ENCODE assay signal across 16 cellular contexts in the genomic region with DNA sequence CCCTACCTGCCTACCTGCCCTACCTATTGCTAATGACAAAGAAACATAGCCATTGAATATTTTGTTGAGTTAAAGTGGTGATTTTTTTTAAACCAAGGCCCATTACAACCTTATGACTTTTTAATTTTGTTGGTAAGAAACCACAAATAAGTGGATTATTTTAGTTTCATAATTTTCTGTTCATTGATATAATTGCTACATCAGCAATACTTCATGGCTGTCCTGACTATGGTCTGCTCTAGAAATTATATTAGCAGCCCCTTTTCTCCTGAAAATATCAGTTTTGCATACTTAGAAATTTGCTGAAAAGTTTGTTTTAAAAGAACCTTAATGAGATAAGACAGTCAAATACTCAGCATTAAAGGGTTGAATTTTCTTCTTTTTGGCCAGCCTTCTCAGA.
DNase-seq lines count a peak whose midpoint lies in the region; ATAC-seq lines count a peak whose summit lies in the region.
"Had no signal": no experiment of that assay in that cellular context is flagged by ENCODE, and none has a peak within 500 bp of the region (broad histone marks: within the 10 kb centered on the region; RNA-seq: fewer than 3 reads in every experiment).

No MANE protein-coding gene starts in this region.

- H4K91ac ChIP-seq in neuronal stem cell (ENCODE audit: low read depth, low read length, poor library complexity): no peak overlapping the region

- no peak overlapping the region for H3K18ac ChIP-seq in neuronal stem cell (ENCODE audit: low read length)

- H3K4me2 ChIP-seq in neuronal stem cell (ENCODE audit: insufficient read depth, low read length, poor library complexity, severe bottlenecking): no peak overlapping the region

- peak overlapping the region; percentile 11 for H3K4me3 Mint-ChIP-seq in activated naive CD4-positive, alpha-beta T cell treated with anti-CD3 and anti-CD28 coated beads for 36 hours
- no peak overlapping the region for H3K4me3 Mint-ChIP-seq in activated naive CD8-positive, alpha-beta T cell treated with anti-CD3 and anti-CD28 coated beads for 36 hours

- H3K4me1 Mint-ChIP-seq in activated naive CD4-positive, alpha-beta T cell treated with anti-CD3 and anti-CD28 coated beads for 36 hours (ENCODE audit: low read depth): peaks cover 49% of the 10 kb centered on the region
- peaks cover 41% of the 10 kb centered on the region for H3K4me1 Mint-ChIP-seq in activated naive CD8-positive, alpha-beta T cell treated with anti-CD3 and anti-CD28 coated beads for 36 hours

- H3K9me3 Mint-ChIP-seq in activated naive CD4-positive, alpha-beta T cell treated with anti-CD3 and anti-CD28 coated beads for 36 hours: peaks cover 7% of the 10 kb centered on the region
- peaks cover 15% of the 10 kb centered on the region for H3K9me3 Mint-ChIP-seq in activated naive CD8-positive, alpha-beta T cell treated with anti-CD3 and anti-CD28 coated beads for 36 hours

- H2BK120ac ChIP-seq in neuronal stem cell (ENCODE audit: low read depth, low read length): no peak overlapping the region

- peaks cover 2 to 5% of the 10 kb centered on the region in 2 donors for H3K4me1 ChIP-seq in neuronal stem cell (ENCODE audit: control insufficient read depth in 2 of 2, insufficient read depth in 1 of 2, low read depth in 1 of 2, low read length in 2 of 2)

- H3K27me3 Mint-ChIP-seq in activated naive CD4-positive, alpha-beta T cell treated with anti-CD3 and anti-CD28 coated beads for 36 hours (ENCODE audit: low read depth): no peaks in the 10 kb centered on the region
- no peaks in the 10 kb centered on the region for H3K27me3 Mint-ChIP-seq in activated naive CD8-positive, alpha-beta T cell treated with anti-CD3 and anti-CD28 coated beads for 36 hours

- peak overlapping the region; percentile 77 for H3K27ac Mint-ChIP-seq in activated naive CD4-positive, alpha-beta T cell treated with anti-CD3 and anti-CD28 coated beads for 36 hours
- H3K27ac Mint-ChIP-seq in activated naive CD8-positive, alpha-beta T cell treated with anti-CD3 and anti-CD28 coated beads for 36 hours: peak overlapping the region; percentile 61

- H3K27ac ChIP-seq in neuronal stem cell (replicated peaks; ENCODE audit: low read length): no peak overlapping the region
- H3K27ac ChIP-seq: ovary had no signal

- H2BK5ac ChIP-seq in neuronal stem cell (ENCODE audit: low read length): no peak overlapping the region

- H3K79me1 ChIP-seq in neuronal stem cell (ENCODE audit: low read depth, low read length): peaks cover 2% of the 10 kb centered on the region

- H3K36me3 ChIP-seq in neuronal stem cell (replicated peaks in 1 of 2; ENCODE audit: control insufficient read depth in 2 of 2, insufficient read depth in 2 of 2, low read length in 2 of 2): peaks cover 25 to 31% of the 10 kb centered on the region in 2 donors
- H3K36me3 ChIP-seq: ovary had no signal

- no peak overlapping the region for H2AK5ac ChIP-seq in neuronal stem cell (ENCODE audit: low read depth, low read length)

- H3K4me3 ChIP-seq in neuronal stem cell (ENCODE audit: low read length in 2 of 2): no peak overlapping the region
- H3K4me3 ChIP-seq: mucosa of descending colon, ovary had no signal

- peaks cover 68% of the 10 kb centered on the region for H3K36me3 Mint-ChIP-seq in activated naive CD4-positive, alpha-beta T cell treated with anti-CD3 and anti-CD28 coated beads for 36 hours (ENCODE audit: low read depth)
- H3K36me3 Mint-ChIP-seq in activated naive CD8-positive, alpha-beta T cell treated with anti-CD3 and anti-CD28 coated beads for 36 hours: peaks cover 73% of the 10 kb centered on the region

- H2BK15ac ChIP-seq in neuronal stem cell (ENCODE audit: low read length): no peak overlapping the region

- CTCF ChIA-PET in activated naive CD4-positive, alpha-beta T cell treated with anti-CD3 and anti-CD28 coated beads for 36 hours (lab: Charles Lee): interaction anchor here (1.0 kb wide), 1 partner anchor 45 kb away, joined by 3 read pairs; no protein-coding TSS in a partner anchor

- H3K9me3 ChIP-seq in neuronal stem cell (replicated peaks in 1 of 2; ENCODE audit: control insufficient read depth in 2 of 2, insufficient read depth in 1 of 2, low read depth in 1 of 2, low read length in 2 of 2): peaks cover 10 to 15% of the 10 kb centered on the region in 2 donors
- H3K9me3 ChIP-seq: mucosa of descending colon, ovary had no signal

- H3K27me3 ChIP-seq in neuronal stem cell (ENCODE audit: control insufficient read depth in 3 of 3, insufficient read depth in 3 of 3, low read depth in 1 of 3, low read length in 3 of 3): no peaks in the 10 kb centered on the region
- H3K27me3 ChIP-seq: ovary had no signal

- peak overlapping the region; percentile 56 for H2AFZ ChIP-seq in neuronal stem cell (ENCODE audit: low read length)

- H3K14ac ChIP-seq in neuronal stem cell (ENCODE audit: low read length): no peak overlapping the region

- H4K8ac ChIP-seq in neuronal stem cell (ENCODE audit: low read depth, low read length): no peak overlapping the region

- H2BK12ac ChIP-seq in neuronal stem cell (ENCODE audit: low read length): no peak overlapping the region

- no peak overlapping the region for H3K4ac ChIP-seq in neuronal stem cell (ENCODE audit: low read length)

- no peak overlapping the region for H3K23ac ChIP-seq in neuronal stem cell (ENCODE audit: low read depth, low read length, poor library complexity)

- ATAC-seq in HG02588 (IDR thresholded peaks at IDR 0.05; ENCODE audit: unreplicated experiment) (peak; percentile 3), left colon (no peak)
- ATAC-seq: sciatic nerve had no signal

- DNase-seq in activated naive CD4-positive, alpha-beta T cell treated with anti-CD3 and anti-CD28 coated beads for 36 hours: no peak
- DNase-seq in activated naive CD4-positive, alpha-beta T cell (lab: John Stamatoyannopoulos, UW): no peak
- no peak for DNase-seq in activated naive CD8-positive, alpha-beta T cell treated with anti-CD3 and anti-CD28 coated beads for 36 hours
- DNase-seq in neuronal stem cell (ENCODE audit: low spot score): no peak
- DNase-seq in NCI-H446 treated with DMSO at 0.1 percent for 48 hours (lab: John Stamatoyannopoulos, UW): no peak
- DNase-seq in LoVo (ENCODE audit: low spot score): no peak
- no peak for DNase-seq in left colon
- DNase-seq: cortex of kidney, foreskin melanocyte, NCI-H2029, NCI-H446, ovary, SHP77 treated with DMSO at 0.1 percent for 48 hours had no signal

- intact Hi-C loops in activated naive CD4-positive, alpha-beta T cell treated with anti-CD3 and anti-CD28 coated beads for 36 hours (cut with micrococcal nuclease): loop anchor here (1.0 to 2.0 kb wide), 5 partner anchors 20 to 406 kb away; no protein-coding TSS in a partner anchor
- intact Hi-C loops in left colon (cut with DNase I, micrococcal nuclease): no loop called here

- H3K9ac ChIP-seq in neuronal stem cell (ENCODE audit: low read depth, low read length, poor library complexity): no peak overlapping the region
